In genomic region chr10:67602268-67602950, GRCh38 we compare ENCODE assay signal across 16 cellular contexts.
DNase-seq lines count a peak whose midpoint lies in the region; ATAC-seq, FAIRE-seq and TF ChIP-seq lines count a peak whose summit lies in the region.
"Had no signal": no experiment of that assay in that cellular context is flagged by ENCODE, and none has a peak within 500 bp of the region (broad histone marks: within the 10 kb centered on the region; RNA-seq: fewer than 3 reads in every experiment).

No MANE protein-coding gene starts in this region.

- no peak for TF ChIP-seq POLR2A in vagina (IDR thresholded peaks at IDR 0.05)

- no peaks in the 10 kb centered on the region for H3K79me2 ChIP-seq in astrocyte (ENCODE audit: insufficient read depth, low read length)

- H3K4me1 ChIP-seq in astrocyte (ENCODE audit: insufficient read depth, low read length) = peaks cover 25% of the 10 kb centered on the region
- no peaks in the 10 kb centered on the region for H3K4me1 ChIP-seq in vagina
- H3K4me1 ChIP-seq: tibial nerve had no signal

- H3K4me3 ChIP-seq in astrocyte (ENCODE audit: insufficient read depth, low read depth, low read length) = no peak overlapping the region
- no peak overlapping the region for H3K4me3 ChIP-seq in vagina
- H3K4me3 ChIP-seq: tibial nerve had no signal

- intact Hi-C loops in vagina (cut with DNase I) = loop anchor here (5.0 kb wide), 1 partner anchor 840 kb away; no protein-coding TSS in a partner anchor

- peaks cover 2% of the 10 kb centered on the region for H3K9me3 Mint-ChIP-seq in astrocyte (ENCODE audit: unreplicated experiment)
- H3K9me3 Mint-ChIP-seq: natural killer cell had no signal

- DNase-seq in A172 (ENCODE audit: low spot score) = peak; percentile 80
- peak; percentile 72 for DNase-seq in HS-27A (ENCODE audit: low read depth)
- DNase-seq in astrocyte (ENCODE audit: low read depth) = peak; percentile 94
- DNase-seq in foreskin melanocyte = peak; percentile 85
- no peak for DNase-seq in NCI-H2107 treated with DMSO at 0.1 percent for 48 hours (lab: John Stamatoyannopoulos, UW; ENCODE audit: unreplicated experiment)
- DNase-seq in vagina (ENCODE audit: extremely low spot score in 2 of 2) = no peak
- DNase-seq in T-helper 17 cell = no peak
- DNase-seq: activated CD8-positive, alpha-beta memory T cell treated with anti-CD3 and anti-CD28 coated beads, Interleukin-2, amount 50 U/mL, for 48 hours; DND-41; natural killer cell; Right ventricle myocardium superior; small intestine had no signal

- H3K27ac Mint-ChIP-seq in astrocyte (ENCODE audit: unreplicated experiment) (peak overlapping the region; percentile 59), T-helper 17 cell (no peak overlapping the region)
- H3K27ac Mint-ChIP-seq: natural killer cell, WTC11 had no signal

- FAIRE-seq in astrocyte (lab: Jason Lieb, UNC) = peak; percentile 91
- FAIRE-seq: islet of Langerhans, small intestine had no signal

- H3K36me3 Mint-ChIP-seq in astrocyte (ENCODE audit: low read depth, unreplicated experiment) = peaks cover 2% of the 10 kb centered on the region
- peaks cover 9% of the 10 kb centered on the region for H3K36me3 Mint-ChIP-seq in T-helper 17 cell (ENCODE audit: low read depth)
- H3K36me3 Mint-ChIP-seq: natural killer cell, WTC11 had no signal

- ATAC-seq in GM18861 (IDR thresholded peaks at IDR 0.05; ENCODE audit: unreplicated experiment) (no peak), T-helper 17 cell (no peak)
- ATAC-seq: natural killer cell, WTC11 had no signal

- H3K9me3 ChIP-seq in astrocyte (ENCODE audit: insufficient read depth, low read depth, low read length) (no peaks in the 10 kb centered on the region), vagina (no peaks in the 10 kb centered on the region), T-helper 17 cell (ENCODE audit: control insufficient read depth, low read length, poor library complexity, severe bottlenecking) (no peaks in the 10 kb centered on the region)
- H3K9me3 ChIP-seq: tibial nerve had no signal

- H3K4me1 Mint-ChIP-seq in astrocyte (ENCODE audit: low read depth, unreplicated experiment) (peaks cover 36% of the 10 kb centered on the region), T-helper 17 cell (peaks cover 2% of the 10 kb centered on the region)
- H3K4me1 Mint-ChIP-seq: natural killer cell had no signal

- no peak overlapping the region for H2AFZ ChIP-seq in astrocyte (ENCODE audit: low read depth, low read length)

- no peak overlapping the region for H3K9ac ChIP-seq in astrocyte (ENCODE audit: low read length)

- H3K4me3 Mint-ChIP-seq in astrocyte (ENCODE audit: unreplicated experiment) = no peak overlapping the region
- no peak overlapping the region for H3K4me3 Mint-ChIP-seq in T-helper 17 cell
- H3K4me3 Mint-ChIP-seq: natural killer cell, WTC11 had no signal

- no peaks in the 10 kb centered on the region for H3K36me3 ChIP-seq in astrocyte (ENCODE audit: insufficient read depth, low read length)
- no peaks in the 10 kb centered on the region for H3K36me3 ChIP-seq in vagina
- H3K36me3 ChIP-seq: tibial nerve had no signal

- H3K4me2 ChIP-seq in astrocyte (ENCODE audit: low read length) = peak overlapping the region; percentile 40

- no peaks in the 10 kb centered on the region for H3K27me3 Mint-ChIP-seq in astrocyte (ENCODE audit: low read depth, unreplicated experiment)
- H3K27me3 Mint-ChIP-seq in T-helper 17 cell = peaks cover 6% of the 10 kb centered on the region

- H4K20me1 ChIP-seq in astrocyte (ENCODE audit: insufficient read depth, low read length) = no peaks in the 10 kb centered on the region

- TF ChIP-seq CTCF in astrocyte (IDR thresholded peaks at IDR 0.05; ENCODE audit: insufficient read depth, low read depth, low read length) (no peak), vagina (IDR thresholded peaks at IDR 0.05) (no peak)

- H3K27ac ChIP-seq in astrocyte (ENCODE audit: low read depth, low read length) = peak overlapping the region; percentile 64
- H3K27ac ChIP-seq in vagina = no peak overlapping the region

- H3K27me3 ChIP-seq in astrocyte (ENCODE audit: insufficient read depth, low read length) (no peaks in the 10 kb centered on the region), vagina (no peaks in the 10 kb centered on the region)
- H3K27me3 ChIP-seq: tibial nerve had no signal

Comparison
In these comparisons a context has a peak if more than half of its experiments do, and no peak if none do; other contexts are left out.
1. DNase-seq: peak in A172 (single experiment), HS-27A (single experiment), astrocyte (single experiment) and foreskin melanocyte (single experiment); none in NCI-H2107 treated with DMSO at 0.1 percent for 48 hours (single experiment), vagina (0 of 2) and T-helper 17 cell (0 of 3).